1 cellular context compared by ENCODE assay signal in the genomic region with DNA sequence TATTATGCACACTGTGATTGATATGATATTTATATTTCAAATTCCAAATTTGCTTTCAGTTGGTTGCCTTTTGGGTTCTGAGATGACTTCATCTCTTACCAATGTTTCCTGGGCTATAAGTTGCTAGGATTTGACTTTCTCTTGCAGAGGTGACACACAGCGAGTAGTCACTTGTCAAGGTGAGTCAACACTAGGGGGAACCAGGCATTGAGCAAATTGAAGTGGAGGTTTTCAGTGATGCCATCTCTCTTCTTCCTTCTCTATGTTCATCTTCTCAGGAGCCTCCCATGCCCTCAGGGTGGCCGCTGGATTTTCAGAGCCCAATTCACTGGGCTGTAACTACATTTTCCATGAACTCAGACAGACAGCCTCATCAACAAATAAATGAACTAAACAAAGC.
A peak's percentile ranks its signal among the peaks of the same experiment; 100 is the strongest.
TF ChIP-seq lines count a peak whose summit lies in the region.

No MANE protein-coding gene starts in this region.

TF ChIP-seq in HepG2, 621 proteins besides CTCF, POLR2A, EP300 and RAD21 (continued from another document and continues in another):
- TF ChIP-seq, protein P1, sequence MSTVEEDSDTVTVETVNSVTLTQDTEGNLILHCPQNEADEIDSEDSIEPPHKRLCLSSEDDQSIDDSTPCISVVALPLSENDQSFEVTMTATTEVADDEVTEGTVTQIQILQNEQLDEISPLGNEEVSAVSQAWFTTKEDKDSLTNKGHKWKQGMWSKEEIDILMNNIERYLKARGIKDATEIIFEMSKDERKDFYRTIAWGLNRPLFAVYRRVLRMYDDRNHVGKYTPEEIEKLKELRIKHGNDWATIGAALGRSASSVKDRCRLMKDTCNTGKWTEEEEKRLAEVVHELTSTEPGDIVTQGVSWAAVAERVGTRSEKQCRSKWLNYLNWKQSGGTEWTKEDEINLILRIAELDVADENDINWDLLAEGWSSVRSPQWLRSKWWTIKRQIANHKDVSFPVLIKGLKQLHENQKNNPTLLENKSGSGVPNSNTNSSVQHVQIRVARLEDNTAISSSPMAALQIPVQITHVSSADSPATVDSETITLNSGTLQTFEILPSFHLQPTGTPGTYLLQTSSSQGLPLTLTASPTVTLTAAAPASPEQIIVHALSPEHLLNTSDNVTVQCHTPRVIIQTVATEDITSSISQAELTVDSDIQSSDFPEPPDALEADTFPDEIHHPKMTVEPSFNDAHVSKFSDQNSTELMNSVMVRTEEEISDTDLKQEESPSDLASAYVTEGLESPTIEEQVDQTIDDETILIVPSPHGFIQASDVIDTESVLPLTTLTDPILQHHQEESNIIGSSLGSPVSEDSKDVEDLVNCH (CRISPR knock-in tag; IDR thresholded peaks at IDR 0.05): no peak
- TF ChIP-seq SMC3 (IDR thresholded peaks at IDR 0.05; ENCODE audit: low read length) (peak; percentile 33; the same call in 1 of the 2 replicates), HNRNPK (IDR thresholded peaks at IDR 0.05; ENCODE audit: low read depth, low read length, poor library complexity, severe bottlenecking) (no peak), ZFP36L2 (CRISPR knock-in tag; IDR thresholded peaks at IDR 0.05) (no peak), ZNF367 (CRISPR knock-in tag; IDR thresholded peaks at IDR 0.05; ENCODE audit: borderline replicate concordance) (no peak), ZNF430 (CRISPR knock-in tag; IDR thresholded peaks at IDR 0.05) (no peak), ZNF138 (CRISPR knock-in tag; IDR thresholded peaks at IDR 0.05; ENCODE audit: low read depth) (no peak), MEF2D (CRISPR knock-in tag; IDR thresholded peaks at IDR 0.05) (no peak), KAT8 (CRISPR knock-in tag; IDR thresholded peaks at IDR 0.05) (no peak), FOSL2 (CRISPR knock-in tag; IDR thresholded peaks at IDR 0.05) (peak; percentile 38; the same call in 1 of the 2 replicates), ZNF496 (CRISPR knock-in tag; IDR thresholded peaks at IDR 0.05; ENCODE audit: insufficient replicate concordance) (no peak), ZNF891 (CRISPR knock-in tag; IDR thresholded peaks at IDR 0.05) (no peak), ZFP62 (CRISPR knock-in tag; IDR thresholded peaks at IDR 0.05) (no peak), SAP130 (CRISPR knock-in tag; IDR thresholded peaks at IDR 0.05; ENCODE audit: low read depth) (0 out of 2 replicates have a peak, but pooled peaks have one; percentile 24), SMARCE1 (IDR thresholded peaks at IDR 0.05; ENCODE audit: borderline replicate concordance) (no peak), NFRKB (IDR thresholded peaks at IDR 0.05) (no peak), RBFOX2 (IDR thresholded peaks at IDR 0.05; ENCODE audit: low read depth, low read length) (no peak), ZNF33A (CRISPR knock-in tag; IDR thresholded peaks at IDR 0.05; ENCODE audit: borderline replicate concordance) (no peak), SMAD3 (CRISPR knock-in tag; IDR thresholded peaks at IDR 0.05) (no peak), ZNF224 (CRISPR knock-in tag; IDR thresholded peaks at IDR 0.05) (no peak), NBN (conservative IDR thresholded peaks at IDR 0.05) (no peak), ZNF569 (CRISPR knock-in tag; IDR thresholded peaks at IDR 0.05; ENCODE audit: borderline replicate concordance) (no peak), SIN3B (IDR thresholded peaks at IDR 0.05; ENCODE audit: low read length) (no peak), ZNF75D (CRISPR knock-in tag; IDR thresholded peaks at IDR 0.05; ENCODE audit: borderline replicate concordance) (no peak), ZFAT (CRISPR knock-in tag; conservative IDR thresholded peaks at IDR 0.05) (no peak), TAF15 (IDR thresholded peaks at IDR 0.05; ENCODE audit: low read depth, low read length, poor library complexity, severe bottlenecking) (no peak)
- TF ChIP-seq, protein P2, sequence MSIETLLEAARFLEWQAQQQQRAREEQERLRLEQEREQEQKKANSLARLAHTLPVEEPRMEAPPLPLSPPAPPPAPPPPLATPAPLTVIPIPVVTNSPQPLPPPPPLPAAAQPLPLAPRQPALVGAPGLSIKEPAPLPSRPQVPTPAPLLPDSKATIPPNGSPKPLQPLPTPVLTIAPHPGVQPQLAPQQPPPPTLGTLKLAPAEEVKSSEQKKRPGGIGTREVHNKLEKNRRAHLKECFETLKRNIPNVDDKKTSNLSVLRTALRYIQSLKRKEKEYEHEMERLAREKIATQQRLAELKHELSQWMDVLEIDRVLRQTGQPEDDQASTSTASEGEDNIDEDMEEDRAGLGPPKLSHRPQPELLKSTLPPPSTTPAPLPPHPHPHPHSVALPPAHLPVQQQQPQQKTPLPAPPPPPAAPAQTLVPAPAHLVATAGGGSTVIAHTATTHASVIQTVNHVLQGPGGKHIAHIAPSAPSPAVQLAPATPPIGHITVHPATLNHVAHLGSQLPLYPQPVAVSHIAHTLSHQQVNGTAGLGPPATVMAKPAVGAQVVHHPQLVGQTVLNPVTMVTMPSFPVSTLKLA (IDR thresholded peaks at IDR 0.05): no peak
- TF ChIP-seq, protein P3, sequence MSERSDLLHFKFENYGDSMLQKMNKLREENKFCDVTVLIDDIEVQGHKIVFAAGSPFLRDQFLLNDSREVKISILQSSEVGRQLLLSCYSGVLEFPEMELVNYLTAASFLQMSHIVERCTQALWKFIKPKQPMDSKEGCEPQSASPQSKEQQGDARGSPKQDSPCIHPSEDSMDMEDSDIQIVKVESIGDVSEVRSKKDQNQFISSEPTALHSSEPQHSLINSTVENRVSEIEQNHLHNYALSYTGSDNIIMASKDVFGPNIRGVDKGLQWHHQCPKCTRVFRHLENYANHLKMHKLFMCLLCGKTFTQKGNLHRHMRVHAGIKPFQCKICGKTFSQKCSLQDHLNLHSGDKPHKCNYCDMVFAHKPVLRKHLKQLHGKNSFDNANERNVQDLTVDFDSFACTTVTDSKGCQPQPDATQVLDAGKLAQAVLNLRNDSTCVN (CRISPR knock-in tag; IDR thresholded peaks at IDR 0.05; ENCODE audit: borderline replicate concordance): no peak
- TF ChIP-seq, protein P4, sequence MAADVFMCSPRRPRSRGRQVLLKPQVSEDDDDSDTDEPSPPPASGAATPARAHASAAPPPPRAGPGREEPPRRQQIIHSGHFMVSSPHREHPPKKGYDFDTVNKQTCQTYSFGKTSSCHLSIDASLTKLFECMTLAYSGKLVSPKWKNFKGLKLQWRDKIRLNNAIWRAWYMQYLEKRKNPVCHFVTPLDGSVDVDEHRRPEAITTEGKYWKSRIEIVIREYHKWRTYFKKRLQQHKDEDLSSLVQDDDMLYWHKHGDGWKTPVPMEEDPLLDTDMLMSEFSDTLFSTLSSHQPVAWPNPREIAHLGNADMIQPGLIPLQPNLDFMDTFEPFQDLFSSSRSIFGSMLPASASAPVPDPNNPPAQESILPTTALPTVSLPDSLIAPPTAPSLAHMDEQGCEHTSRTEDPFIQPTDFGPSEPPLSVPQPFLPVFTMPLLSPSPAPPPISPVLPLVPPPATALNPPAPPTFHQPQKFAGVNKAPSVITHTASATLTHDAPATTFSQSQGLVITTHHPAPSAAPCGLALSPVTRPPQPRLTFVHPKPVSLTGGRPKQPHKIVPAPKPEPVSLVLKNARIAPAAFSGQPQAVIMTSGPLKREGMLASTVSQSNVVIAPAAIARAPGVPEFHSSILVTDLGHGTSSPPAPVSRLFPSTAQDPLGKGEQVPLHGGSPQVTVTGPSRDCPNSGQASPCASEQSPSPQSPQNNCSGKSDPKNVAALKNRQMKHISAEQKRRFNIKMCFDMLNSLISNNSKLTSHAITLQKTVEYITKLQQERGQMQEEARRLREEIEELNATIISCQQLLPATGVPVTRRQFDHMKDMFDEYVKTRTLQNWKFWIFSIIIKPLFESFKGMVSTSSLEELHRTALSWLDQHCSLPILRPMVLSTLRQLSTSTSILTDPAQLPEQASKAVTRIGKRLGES (CRISPR knock-in tag; IDR thresholded peaks at IDR 0.05; ENCODE audit: borderline replicate concordance): no peak
- TF ChIP-seq, protein P5, sequence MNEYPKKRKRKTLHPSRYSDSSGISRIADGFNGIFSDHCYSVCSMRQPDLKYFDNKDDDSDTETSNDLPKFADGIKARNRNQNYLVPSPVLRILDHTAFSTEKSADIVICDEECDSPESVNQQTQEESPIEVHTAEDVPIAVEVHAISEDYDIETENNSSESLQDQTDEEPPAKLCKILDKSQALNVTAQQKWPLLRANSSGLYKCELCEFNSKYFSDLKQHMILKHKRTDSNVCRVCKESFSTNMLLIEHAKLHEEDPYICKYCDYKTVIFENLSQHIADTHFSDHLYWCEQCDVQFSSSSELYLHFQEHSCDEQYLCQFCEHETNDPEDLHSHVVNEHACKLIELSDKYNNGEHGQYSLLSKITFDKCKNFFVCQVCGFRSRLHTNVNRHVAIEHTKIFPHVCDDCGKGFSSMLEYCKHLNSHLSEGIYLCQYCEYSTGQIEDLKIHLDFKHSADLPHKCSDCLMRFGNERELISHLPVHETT (CRISPR knock-in tag; conservative IDR thresholded peaks at IDR 0.05): no peak
- TF ChIP-seq, protein P6, sequence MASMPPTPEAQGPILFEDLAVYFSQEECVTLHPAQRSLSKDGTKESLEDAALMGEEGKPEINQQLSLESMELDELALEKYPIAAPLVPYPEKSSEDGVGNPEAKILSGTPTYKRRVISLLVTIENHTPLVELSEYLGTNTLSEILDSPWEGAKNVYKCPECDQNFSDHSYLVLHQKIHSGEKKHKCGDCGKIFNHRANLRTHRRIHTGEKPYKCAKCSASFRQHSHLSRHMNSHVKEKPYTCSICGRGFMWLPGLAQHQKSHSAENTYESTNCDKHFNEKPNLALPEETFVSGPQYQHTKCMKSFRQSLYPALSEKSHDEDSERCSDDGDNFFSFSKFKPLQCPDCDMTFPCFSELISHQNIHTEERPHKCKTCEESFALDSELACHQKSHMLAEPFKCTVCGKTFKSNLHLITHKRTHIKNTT (CRISPR knock-in tag; IDR thresholded peaks at IDR 0.05): no peak
- TF ChIP-seq, protein P7, sequence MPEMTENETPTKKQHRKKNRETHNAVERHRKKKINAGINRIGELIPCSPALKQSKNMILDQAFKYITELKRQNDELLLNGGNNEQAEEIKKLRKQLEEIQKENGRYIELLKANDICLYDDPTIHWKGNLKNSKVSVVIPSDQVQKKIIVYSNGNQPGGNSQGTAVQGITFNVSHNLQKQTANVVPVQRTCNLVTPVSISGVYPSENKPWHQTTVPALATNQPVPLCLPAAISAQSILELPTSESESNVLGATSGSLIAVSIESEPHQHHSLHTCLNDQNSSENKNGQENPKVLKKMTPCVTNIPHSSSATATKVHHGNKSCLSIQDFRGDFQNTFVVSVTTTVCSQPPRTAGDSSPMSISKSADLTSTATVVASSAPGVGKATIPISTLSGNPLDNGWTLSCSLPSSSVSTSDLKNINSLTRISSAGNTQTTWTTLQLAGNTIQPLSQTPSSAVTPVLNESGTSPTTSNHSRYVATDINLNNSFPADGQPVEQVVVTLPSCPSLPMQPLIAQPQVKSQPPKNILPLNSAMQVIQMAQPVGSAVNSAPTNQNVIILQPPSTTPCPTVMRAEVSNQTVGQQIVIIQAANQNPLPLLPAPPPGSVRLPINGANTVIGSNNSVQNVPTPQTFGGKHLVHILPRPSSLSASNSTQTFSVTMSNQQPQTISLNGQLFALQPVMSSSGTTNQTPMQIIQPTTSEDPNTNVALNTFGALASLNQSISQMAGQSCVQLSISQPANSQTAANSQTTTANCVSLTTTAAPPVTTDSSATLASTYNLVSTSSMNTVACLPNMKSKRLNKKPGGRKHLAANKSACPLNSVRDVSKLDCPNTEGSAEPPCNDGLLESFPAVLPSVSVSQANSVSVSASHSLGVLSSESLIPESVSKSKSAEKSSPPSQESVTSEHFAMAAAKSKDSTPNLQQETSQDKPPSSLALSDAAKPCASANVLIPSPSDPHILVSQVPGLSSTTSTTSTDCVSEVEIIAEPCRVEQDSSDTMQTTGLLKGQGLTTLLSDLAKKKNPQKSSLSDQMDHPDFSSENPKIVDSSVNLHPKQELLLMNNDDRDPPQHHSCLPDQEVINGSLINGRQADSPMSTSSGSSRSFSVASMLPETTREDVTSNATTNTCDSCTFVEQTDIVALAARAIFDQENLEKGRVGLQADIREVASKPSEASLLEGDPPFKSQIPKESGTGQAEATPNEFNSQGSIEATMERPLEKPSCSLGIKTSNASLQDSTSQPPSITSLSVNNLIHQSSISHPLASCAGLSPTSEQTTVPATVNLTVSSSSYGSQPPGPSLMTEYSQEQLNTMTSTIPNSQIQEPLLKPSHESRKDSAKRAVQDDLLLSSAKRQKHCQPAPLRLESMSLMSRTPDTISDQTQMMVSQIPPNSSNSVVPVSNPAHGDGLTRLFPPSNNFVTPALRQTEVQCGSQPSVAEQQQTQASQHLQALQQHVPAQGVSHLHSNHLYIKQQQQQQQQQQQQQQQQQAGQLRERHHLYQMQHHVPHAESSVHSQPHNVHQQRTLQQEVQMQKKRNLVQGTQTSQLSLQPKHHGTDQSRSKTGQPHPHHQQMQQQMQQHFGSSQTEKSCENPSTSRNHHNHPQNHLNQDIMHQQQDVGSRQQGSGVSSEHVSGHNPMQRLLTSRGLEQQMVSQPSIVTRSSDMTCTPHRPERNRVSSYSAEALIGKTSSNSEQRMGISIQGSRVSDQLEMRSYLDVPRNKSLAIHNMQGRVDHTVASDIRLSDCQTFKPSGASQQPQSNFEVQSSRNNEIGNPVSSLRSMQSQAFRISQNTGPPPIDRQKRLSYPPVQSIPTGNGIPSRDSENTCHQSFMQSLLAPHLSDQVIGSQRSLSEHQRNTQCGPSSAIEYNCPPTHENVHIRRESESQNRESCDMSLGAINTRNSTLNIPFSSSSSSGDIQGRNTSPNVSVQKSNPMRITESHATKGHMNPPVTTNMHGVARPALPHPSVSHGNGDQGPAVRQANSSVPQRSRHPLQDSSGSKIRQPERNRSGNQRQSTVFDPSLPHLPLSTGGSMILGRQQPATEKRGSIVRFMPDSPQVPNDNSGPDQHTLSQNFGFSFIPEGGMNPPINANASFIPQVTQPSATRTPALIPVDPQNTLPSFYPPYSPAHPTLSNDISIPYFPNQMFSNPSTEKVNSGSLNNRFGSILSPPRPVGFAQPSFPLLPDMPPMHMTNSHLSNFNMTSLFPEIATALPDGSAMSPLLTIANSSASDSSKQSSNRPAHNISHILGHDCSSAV (CRISPR knock-in tag; IDR thresholded peaks at IDR 0.05; ENCODE audit: borderline replicate concordance): no peak
- TF ChIP-seq, protein P8, sequence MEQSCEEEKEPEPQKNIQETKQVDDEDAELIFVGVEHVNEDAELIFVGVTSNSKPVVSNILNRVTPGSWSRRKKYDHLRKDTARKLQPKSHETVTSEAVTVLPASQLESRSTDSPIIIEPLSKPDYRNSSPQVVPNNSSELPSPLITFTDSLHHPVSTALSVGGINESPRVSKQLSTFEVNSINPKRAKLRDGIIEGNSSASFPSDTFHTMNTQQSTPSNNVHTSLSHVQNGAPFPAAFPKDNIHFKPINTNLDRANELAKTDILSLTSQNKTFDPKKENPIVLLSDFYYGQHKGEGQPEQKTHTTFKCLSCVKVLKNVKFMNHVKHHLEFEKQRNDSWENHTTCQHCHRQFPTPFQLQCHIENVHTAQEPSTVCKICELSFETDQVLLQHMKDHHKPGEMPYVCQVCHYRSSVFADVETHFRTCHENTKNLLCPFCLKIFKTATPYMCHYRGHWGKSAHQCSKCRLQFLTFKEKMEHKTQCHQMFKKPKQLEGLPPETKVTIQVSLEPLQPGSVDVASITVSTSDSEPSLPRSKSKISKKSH (CRISPR knock-in tag; IDR thresholded peaks at IDR 0.05; ENCODE audit: borderline replicate concordance): no peak
